In the genomic region with DNA sequence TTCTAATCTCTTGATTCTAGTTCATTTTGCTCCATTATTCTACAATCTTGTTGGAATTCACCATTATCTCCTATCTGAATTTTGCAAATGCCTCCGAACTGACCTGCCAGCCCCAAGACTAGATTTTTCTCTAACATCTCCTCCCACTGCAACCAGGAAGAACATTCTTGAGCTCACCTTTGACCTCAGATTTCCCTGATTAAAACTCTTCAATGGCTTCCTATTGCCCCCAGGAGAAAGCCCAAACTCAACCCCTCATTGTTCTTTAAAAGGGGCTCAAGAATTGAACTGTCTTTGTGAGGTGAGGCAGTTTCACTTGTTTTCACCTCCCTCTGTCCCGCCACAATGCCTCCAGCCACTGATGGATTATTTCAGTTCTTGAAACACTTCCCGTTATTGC, we compare ENCODE assay signal across 24 cellular contexts.
"Had no signal": no experiment of that assay in that cellular context is flagged by ENCODE, and none has a peak within 500 bp of the region (broad histone marks: within the 10 kb centered on the region; RNA-seq: fewer than 3 reads in every experiment).

No MANE protein-coding gene starts in this region.

- H3K4me1 Mint-ChIP-seq: naive thymus-derived CD8-positive, alpha-beta T cell; stimulated activated effector memory CD8-positive, alpha-beta T cell treated with anti-CD3 and anti-CD28 coated beads, Interleukin-12 subunit alpha, Interleukin-12 subunit beta, amount 100 ng/mL, for 72 hours had no signal

- H2AFZ ChIP-seq: parathyroid adenoma had no signal

- H3K27ac Mint-ChIP-seq: naive thymus-derived CD8-positive, alpha-beta T cell; stimulated activated effector memory CD8-positive, alpha-beta T cell treated with anti-CD3 and anti-CD28 coated beads, Interleukin-12 subunit alpha, Interleukin-12 subunit beta, amount 100 ng/mL, for 72 hours had no signal

- H3K4me1 ChIP-seq: parathyroid adenoma, prostate gland, right lobe of liver, suprapubic skin, thyroid gland, upper lobe of left lung, uterus had no signal

- H3K27me3 ChIP-seq: dorsolateral prefrontal cortex, heart left ventricle, right lobe of liver, suprapubic skin, thyroid gland, upper lobe of left lung, uterus had no signal

- H3K36me3 Mint-ChIP-seq: naive thymus-derived CD8-positive, alpha-beta T cell; stimulated activated effector memory CD8-positive, alpha-beta T cell treated with anti-CD3 and anti-CD28 coated beads, Interleukin-12 subunit alpha, Interleukin-12 subunit beta, amount 100 ng/mL, for 72 hours had no signal

- ATAC-seq: esophagus mucosa; heart left ventricle; left lobe of liver; mucosa of descending colon; naive thymus-derived CD8-positive, alpha-beta T cell; right lobe of liver; stimulated activated effector memory CD8-positive, alpha-beta T cell treated with anti-CD3 and anti-CD28 coated beads, Interleukin-12 subunit alpha, Interleukin-12 subunit beta, amount 100 ng/mL, for 72 hours; stimulated activated naive CD8-positive, alpha-beta T cell treated with anti-CD3 and anti-CD28 coated beads, Interleukin-15, Interleukin-2, amounts not matched to agents 100 U/mL and 50 U/mL, for 24 hours had no signal

- H3K36me3 ChIP-seq: heart left ventricle, prostate gland, right lobe of liver, suprapubic skin, thyroid gland, upper lobe of left lung, uterus had no signal

- H3K79me2 ChIP-seq: parathyroid adenoma had no signal

- H3K4me3 Mint-ChIP-seq: naive thymus-derived CD8-positive, alpha-beta T cell; stimulated activated effector memory CD8-positive, alpha-beta T cell treated with anti-CD3 and anti-CD28 coated beads, Interleukin-12 subunit alpha, Interleukin-12 subunit beta, amount 100 ng/mL, for 72 hours had no signal

- H3K9me3 ChIP-seq: heart left ventricle, mucosa of descending colon, prostate gland, right lobe of liver, suprapubic skin, thyroid gland, upper lobe of left lung, uterus had no signal

- FAIRE-seq: endometrium, frontal cortex had no signal

- H3K9ac ChIP-seq: parathyroid adenoma had no signal

- DNase-seq: cortex of kidney; dorsolateral prefrontal cortex; effector memory CD4-positive, alpha-beta T cell; heart left ventricle; hippocampal formation; islet precursor cell; mammary epithelial cell; mucosa of descending colon; naive thymus-derived CD8-positive, alpha-beta T cell; right lobe of liver; stimulated activated CD4-positive, alpha-beta T cell treated with anti-CD3 and anti-CD28 coated beads, Interleukin-4, amount 100 ng/mL, for 1 hour; stimulated activated CD8-positive, alpha-beta memory T cell treated with anti-CD3 and anti-CD28 coated beads, Interleukin-4, amount 100 ng/mL, for 48 hours; stimulated activated naive CD8-positive, alpha-beta T cell treated with anti-CD3 and anti-CD28 coated beads, Interleukin-15, Interleukin-2, amounts not matched to agents 100 U/mL and 50 U/mL, for 24 hours; thyroid gland; upper lobe of left lung; uterus had no signal

- H3K27ac ChIP-seq: dorsolateral prefrontal cortex, heart left ventricle, parathyroid adenoma, prostate gland, right lobe of liver, suprapubic skin, thyroid gland, upper lobe of left lung, uterus had no signal

- H3K4me3 ChIP-seq: dorsolateral prefrontal cortex, heart left ventricle, mucosa of descending colon, prostate gland, right lobe of liver, suprapubic skin, thyroid gland, upper lobe of left lung, uterus had no signal
